In the genomic region with DNA sequence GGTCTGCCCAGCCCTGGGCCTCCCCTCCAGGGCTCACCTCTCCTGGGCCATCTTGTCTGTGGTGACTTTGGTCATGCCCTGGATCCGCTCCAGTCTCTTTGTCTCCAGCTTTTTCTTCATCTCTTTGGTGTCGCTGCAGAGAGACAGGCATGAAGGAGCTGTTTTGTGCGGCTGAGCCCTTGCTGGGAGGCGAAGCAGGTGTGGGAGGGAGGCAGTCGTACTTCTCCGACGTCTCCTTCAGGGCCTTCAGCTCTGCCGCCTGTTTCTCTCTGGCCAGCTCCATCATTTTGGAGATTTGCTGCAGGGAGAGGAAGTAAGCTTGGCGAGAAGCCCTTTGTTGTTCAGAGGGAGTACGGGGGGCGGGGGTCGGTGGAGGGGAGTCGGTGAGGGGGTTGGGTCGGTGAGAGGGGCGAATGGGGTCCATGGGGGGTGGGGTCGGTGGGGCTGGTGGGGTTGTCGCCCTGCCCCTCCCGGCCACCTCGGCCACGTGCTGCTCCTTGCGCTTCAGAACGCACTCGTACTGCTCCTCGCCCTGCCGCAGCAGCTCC, we compare ENCODE assay signal across 3 cellular contexts.
A peak's percentile ranks its signal among the peaks of the same experiment; 100 is the strongest.
TF ChIP-seq lines count a peak whose summit lies in the region.

No MANE protein-coding gene starts in this region.

TF ChIP-seq in SK-N-SH, 30 proteins besides CTCF, POLR2A, EP300 and RAD21:
- no peak for TF ChIP-seq TEAD4 (IDR thresholded peaks at IDR 0.05; ENCODE audit: borderline replicate concordance, insufficient read depth)
- no peak for TF ChIP-seq JUND (IDR thresholded peaks at IDR 0.05)
- no peak for TF ChIP-seq MXI1 (IDR thresholded peaks at IDR 0.05; ENCODE audit: low read depth, low read length)
- TF ChIP-seq FOXM1 (IDR thresholded peaks at IDR 0.05; ENCODE audit: low read depth) = no peak
- TF ChIP-seq ELF1 (IDR thresholded peaks at IDR 0.05) = no peak
- TF ChIP-seq POLR2AphosphoS5 (IDR thresholded peaks at IDR 0.05; ENCODE audit: low read depth, low read length) = no peak
- TF ChIP-seq EZH2phosphoT487 (IDR thresholded peaks at IDR 0.05; ENCODE audit: borderline replicate concordance, low read depth) = no peak
- no peak for TF ChIP-seq TCF12 (IDR thresholded peaks at IDR 0.05)
- TF ChIP-seq, protein P1, sequence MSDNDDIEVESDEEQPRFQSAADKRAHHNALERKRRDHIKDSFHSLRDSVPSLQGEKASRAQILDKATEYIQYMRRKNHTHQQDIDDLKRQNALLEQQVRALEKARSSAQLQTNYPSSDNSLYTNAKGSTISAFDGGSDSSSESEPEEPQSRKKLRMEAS (IDR thresholded peaks at IDR 0.05; ENCODE audit: low read depth) = no peak
- TF ChIP-seq, protein P2, sequence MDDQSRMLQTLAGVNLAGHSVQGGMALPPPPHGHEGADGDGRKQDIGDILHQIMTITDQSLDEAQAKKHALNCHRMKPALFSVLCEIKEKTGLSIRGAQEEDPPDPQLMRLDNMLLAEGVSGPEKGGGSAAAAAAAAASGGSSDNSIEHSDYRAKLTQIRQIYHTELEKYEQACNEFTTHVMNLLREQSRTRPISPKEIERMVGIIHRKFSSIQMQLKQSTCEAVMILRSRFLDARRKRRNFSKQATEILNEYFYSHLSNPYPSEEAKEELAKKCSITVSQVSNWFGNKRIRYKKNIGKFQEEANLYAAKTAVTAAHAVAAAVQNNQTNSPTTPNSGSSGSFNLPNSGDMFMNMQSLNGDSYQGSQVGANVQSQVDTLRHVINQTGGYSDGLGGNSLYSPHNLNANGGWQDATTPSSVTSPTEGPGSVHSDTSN (IDR thresholded peaks at IDR 0.05) = no peak
- no peak for TF ChIP-seq FOSL2 (IDR thresholded peaks at IDR 0.05; ENCODE audit: borderline replicate concordance, low read depth)
- no peak for TF ChIP-seq RXRA (IDR thresholded peaks at IDR 0.05; ENCODE audit: borderline replicate concordance, low read depth)
TF ChIP-seq in SK-N-SH: peak in this region for 0.

TF ChIP-seq in SK-N-SH treated with all-trans-retinoic acid at 6 μM for 48 hours, 23 proteins besides CTCF, POLR2A, EP300 and RAD21:
- no peak for TF ChIP-seq ZNF565 (CRISPR knock-in tag; conservative IDR thresholded peaks at IDR 0.05; ENCODE audit: low read depth)
- no peak for TF ChIP-seq ZNF70 (CRISPR knock-in tag; IDR thresholded peaks at IDR 0.05)
- no peak for TF ChIP-seq ZNF8 (CRISPR knock-in tag; IDR thresholded peaks at IDR 0.05)
- no peak for TF ChIP-seq CREB5 (CRISPR knock-in tag; IDR thresholded peaks at IDR 0.05; ENCODE audit: low read depth)
- TF ChIP-seq PPARA (CRISPR knock-in tag; IDR thresholded peaks at IDR 0.05; ENCODE audit: borderline replicate concordance) = no peak
- TF ChIP-seq PATZ1 (CRISPR knock-in tag; IDR thresholded peaks at IDR 0.05; ENCODE audit: borderline replicate concordance) = no peak
- no peak for TF ChIP-seq ESRRG (CRISPR knock-in tag; IDR thresholded peaks at IDR 0.05)
- no peak for TF ChIP-seq CSDC2 (CRISPR knock-in tag; IDR thresholded peaks at IDR 0.05)
- no peak for TF ChIP-seq ZFP3 (CRISPR knock-in tag; IDR thresholded peaks at IDR 0.05)
- no peak for TF ChIP-seq CSRNP3 (CRISPR knock-in tag; IDR thresholded peaks at IDR 0.05)
- TF ChIP-seq OSR1 (CRISPR knock-in tag; IDR thresholded peaks at IDR 0.05) = no peak
- TF ChIP-seq, protein P3, sequence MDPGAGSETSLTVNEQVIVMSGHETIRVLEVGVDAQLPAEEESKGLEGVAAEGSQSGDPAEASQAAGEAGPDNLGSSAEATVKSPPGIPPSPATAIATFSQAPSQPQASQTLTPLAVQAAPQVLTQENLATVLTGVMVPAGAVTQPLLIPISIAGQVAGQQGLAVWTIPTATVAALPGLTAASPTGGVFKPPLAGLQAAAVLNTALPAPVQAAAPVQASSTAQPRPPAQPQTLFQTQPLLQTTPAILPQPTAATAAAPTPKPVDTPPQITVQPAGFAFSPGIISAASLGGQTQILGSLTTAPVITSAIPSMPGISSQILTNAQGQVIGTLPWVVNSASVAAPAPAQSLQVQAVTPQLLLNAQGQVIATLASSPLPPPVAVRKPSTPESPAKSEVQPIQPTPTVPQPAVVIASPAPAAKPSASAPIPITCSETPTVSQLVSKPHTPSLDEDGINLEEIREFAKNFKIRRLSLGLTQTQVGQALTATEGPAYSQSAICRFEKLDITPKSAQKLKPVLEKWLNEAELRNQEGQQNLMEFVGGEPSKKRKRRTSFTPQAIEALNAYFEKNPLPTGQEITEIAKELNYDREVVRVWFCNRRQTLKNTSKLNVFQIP (CRISPR knock-in tag; IDR thresholded peaks at IDR 0.05; ENCODE audit: borderline replicate concordance, low read depth) = no peak
- no peak for TF ChIP-seq ISL1 (CRISPR knock-in tag; IDR thresholded peaks at IDR 0.05)
- no peak for TF ChIP-seq TOX (CRISPR knock-in tag; IDR thresholded peaks at IDR 0.05; ENCODE audit: borderline replicate concordance)
- no peak for TF ChIP-seq ZFP30 (CRISPR knock-in tag; IDR thresholded peaks at IDR 0.05)

TF ChIP-seq in H1, 55 proteins besides CTCF, POLR2A, EP300 and RAD21:
- TF ChIP-seq, protein P1 (IDR thresholded peaks at IDR 0.05) = peak; percentile 96
- TF ChIP-seq SUZ12 (IDR thresholded peaks at IDR 0.05; ENCODE audit: low read length) = no peak
TF ChIP-seq in H1: peak in this region for 1.
